ENCODE assay signal across 11 cellular contexts in the genomic region with DNA sequence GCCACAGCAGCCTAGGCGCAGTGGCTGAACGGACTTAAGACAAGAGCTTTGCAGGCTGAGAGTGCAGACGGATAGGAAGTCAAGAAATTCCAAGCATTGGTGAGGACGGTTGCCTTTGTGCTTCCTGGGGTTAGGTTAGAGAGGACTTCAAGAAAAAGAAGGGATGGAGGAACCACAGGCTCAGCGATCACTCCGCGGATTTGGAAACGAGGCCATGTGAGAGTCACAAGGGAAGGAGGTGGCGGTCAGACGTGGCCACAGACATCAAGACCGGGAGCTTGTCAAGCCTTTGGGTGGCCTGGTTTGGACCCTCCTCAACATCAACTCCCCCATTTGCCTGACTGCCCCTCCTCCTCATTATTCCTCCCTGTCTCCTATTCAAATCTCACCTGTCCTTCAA.
"Had no signal": no experiment of that assay in that cellular context is flagged by ENCODE, and none has a peak within 500 bp of the region (broad histone marks: within the 10 kb centered on the region; RNA-seq: fewer than 3 reads in every experiment).

No MANE protein-coding gene starts in this region.

- H3K27ac ChIP-seq: suprapubic skin had no signal

- ATAC-seq: natural killer cell treated with Interleukin-12 subunit alpha and Interleukin-12 subunit beta and Interleukin-15 and Interleukin-18, amount 100 ng/mL, for 72 hours had no signal

- H3K4me3 ChIP-seq: ascending aorta, suprapubic skin had no signal

- H3K9me3 ChIP-seq: ascending aorta, suprapubic skin had no signal

- H3K4me1 ChIP-seq: ascending aorta had no signal

- DNase-seq: activated CD4-positive, alpha-beta T cell treated with anti-CD3 and anti-CD28 coated beads, Interleukin-2, amount 50 U/mL, for 48 hours; activated CD8-positive, alpha-beta memory T cell treated with anti-CD3 and anti-CD28 coated beads, Interleukin-2, amount 50 U/mL, for 4 hours; activated naive CD4-positive, alpha-beta T cell; hypothalamus; mammary epithelial cell; stimulated activated CD4-positive, alpha-beta T cell treated with anti-CD3 and anti-CD28 coated beads, Interleukin-12 subunit alpha, Interleukin-12 subunit beta, amount 100 ng/mL, for 4 hours; stimulated activated naive CD4-positive, alpha-beta T cell treated with Interleukin-2 at 50 U/mL for 16 hours had no signal

- H3K27me3 ChIP-seq: ascending aorta, suprapubic skin had no signal

- H3K36me3 ChIP-seq: suprapubic skin had no signal

- FAIRE-seq: colon had no signal
